8 cellular contexts compared by ENCODE assay signal in genomic region chr14:73788871-73789590, GRCh38.
A peak's percentile ranks its signal among the peaks of the same experiment; 100 is the strongest.
DNase-seq lines count a peak whose midpoint lies in the region; TF ChIP-seq lines count a peak whose summit lies in the region.
"Had no signal": no experiment of that assay in that cellular context is flagged by ENCODE, and none has a peak within 500 bp of the region (broad histone marks: within the 10 kb centered on the region; RNA-seq: fewer than 3 reads in every experiment).

No MANE protein-coding gene starts in this region.

- H3K36me3 ChIP-seq in OCI-LY1 (ENCODE audit: insufficient read depth, low read length) (no peaks in the 10 kb centered on the region), ascending aorta (no peaks in the 10 kb centered on the region), subcutaneous abdominal adipose tissue (ENCODE audit: control insufficient read depth in 5 of 5, insufficient read depth in 5 of 5, low read length in 5 of 5) (peaks cover 0 to 2% (median 0%) of the 10 kb centered on the region in 5 donors)

- H3K4me3 ChIP-seq in OCI-LY1 (ENCODE audit: low read depth, low read length, poor library complexity, severe bottlenecking), result no peak overlapping the region
- H3K4me3 ChIP-seq in ascending aorta, result peak overlapping the region in 1 of 2 donors; percentile 25
- H3K4me3 ChIP-seq in subcutaneous abdominal adipose tissue (ENCODE audit: low read depth in 1 of 5, low read length in 5 of 5), result no peak overlapping the region

- no peak overlapping the region for H2AFZ ChIP-seq in OCI-LY1 (ENCODE audit: low read length)

- no peak overlapping the region for H3K27ac ChIP-seq in OCI-LY1 (ENCODE audit: low read depth, low read length, poor library complexity, severe bottlenecking)
- H3K27ac ChIP-seq in ascending aorta, result peak overlapping the region; percentile 98
- peak overlapping the region; percentile 94 for H3K27ac ChIP-seq in subcutaneous abdominal adipose tissue (ENCODE audit: low read depth, low read length)

- H3K9ac ChIP-seq in OCI-LY1 (ENCODE audit: low read length) (no peak overlapping the region), subcutaneous abdominal adipose tissue (ENCODE audit: low read length in 5 of 5) (peak overlapping the region in 2 of 5 donors; percentile 31 to 39)

- H3K4me1 ChIP-seq in OCI-LY1 (ENCODE audit: insufficient read depth, low read length, severe bottlenecking), result peaks cover 44% of the 10 kb centered on the region
- H3K4me1 ChIP-seq in ascending aorta, result peaks cover 28 to 45% of the 10 kb centered on the region in 2 donors
- H3K4me1 ChIP-seq in subcutaneous abdominal adipose tissue (ENCODE audit: control insufficient read depth in 5 of 5, insufficient read depth in 5 of 5, low read length in 5 of 5), result peaks cover 18 to 67% (median 62%) of the 10 kb centered on the region in 5 donors

- DNase-seq in ascending aorta (ENCODE audit: low spot score in 2 of 2) (no peak), lung microvascular endothelial cell (ENCODE audit: low read depth in 2 of 2) (peak; percentile 18 to 34), NCI-H2196 treated with DMSO at 0.1 percent for 48 hours (lab: John Stamatoyannopoulos, UW; ENCODE audit: unreplicated experiment) (no peak), UCSD-AML1 (lab: John Stamatoyannopoulos, UW; ENCODE audit: unreplicated experiment) (no peak), NCI-H1092 treated with DMSO at 0.1 percent for 48 hours (lab: John Stamatoyannopoulos, UW) (no peak)
- DNase-seq: NCI-H1092 had no signal

- peak; percentile 6; the same call in 1 of the 2 replicates for TF ChIP-seq CTCF in OCI-LY1 (IDR thresholded peaks at IDR 0.05; ENCODE audit: low read length)
- no peak for TF ChIP-seq CTCF in ascending aorta (IDR thresholded peaks at IDR 0.05)

- no peaks in the 10 kb centered on the region for H3F3A ChIP-seq in OCI-LY1 (ENCODE audit: insufficient read depth, low read length)

- H3K9me2 ChIP-seq in OCI-LY1 (ENCODE audit: low read depth, low read length), result no peaks in the 10 kb centered on the region

- no peaks in the 10 kb centered on the region for H4K20me1 ChIP-seq in OCI-LY1 (ENCODE audit: insufficient read depth, low read length)

- H3K27me3 ChIP-seq in OCI-LY1 (ENCODE audit: insufficient read depth, low read length) (no peaks in the 10 kb centered on the region), ascending aorta (no peaks in the 10 kb centered on the region), subcutaneous abdominal adipose tissue (ENCODE audit: control insufficient read depth in 5 of 5, insufficient read depth in 4 of 5, low read length in 5 of 5) (no peaks in the 10 kb centered on the region)

- intact Hi-C loops in ascending aorta (cut with DNase I), result loop anchor here (5.0 kb wide), 3 partner anchors 37 to 98 kb away; partner anchors contain the start of gene ZNF410

- no peak overlapping the region; the same call in 1 of the 2 replicates for H3K4me2 ChIP-seq in OCI-LY1 (ENCODE audit: low read length)

- H3K79me2 ChIP-seq in OCI-LY1 (ENCODE audit: insufficient read depth, low read length), result peaks cover 22% of the 10 kb centered on the region

- no peaks in the 10 kb centered on the region for H3K9me3 ChIP-seq in OCI-LY1 (ENCODE audit: low read length)
- H3K9me3 ChIP-seq in ascending aorta, result no peaks in the 10 kb centered on the region
- H3K9me3 ChIP-seq in subcutaneous abdominal adipose tissue (ENCODE audit: control insufficient read depth in 5 of 5, low read length in 5 of 5), result no peaks in the 10 kb centered on the region

Comparison
In these comparisons a context has a peak if more than half of its experiments do, and no peak if none do; other contexts are left out.
1. DNase-seq: peak in lung microvascular endothelial cell (2 of 2); none in ascending aorta (0 of 2), NCI-H2196 treated with DMSO at 0.1 percent for 48 hours (single experiment), UCSD-AML1 (single experiment) and NCI-H1092 treated with DMSO at 0.1 percent for 48 hours (single experiment).